Comparison of ENCODE assay signal across 19 cellular contexts in the genomic region with DNA sequence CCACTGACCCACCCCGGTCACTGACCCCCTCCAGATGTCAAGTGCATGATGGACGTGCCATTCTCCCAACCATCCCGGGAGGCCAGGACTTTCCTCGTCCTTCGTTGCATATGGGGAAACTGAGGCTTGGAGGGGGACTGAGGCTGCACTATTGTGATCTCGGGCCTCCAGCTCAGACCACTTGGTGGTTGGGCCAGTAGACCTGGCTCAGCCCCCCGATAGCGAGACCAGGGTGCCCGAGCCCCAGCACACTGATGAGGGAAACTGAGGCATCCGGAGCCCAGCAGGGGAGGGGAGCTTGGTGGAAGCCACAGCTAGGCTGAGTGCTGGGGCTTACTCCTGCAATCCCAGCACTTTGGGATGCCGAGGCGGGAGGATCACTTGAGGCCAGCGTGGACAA. TPM values are rescaled to one million over a fixed set of nuclear protein-coding genes. Genes with fewer than 3 reads are reported as not detected.
DNase-seq lines count a peak whose midpoint lies in the region; ATAC-seq, FAIRE-seq and TF ChIP-seq lines count a peak whose summit lies in the region.
"Had no signal": no experiment of that assay in that cellular context is flagged by ENCODE, and none has a peak within 500 bp of the region (broad histone marks: within the 10 kb centered on the region; RNA-seq: fewer than 3 reads in every experiment).

No MANE protein-coding gene starts in this region.

- H3K27ac ChIP-seq in BLaER1 (no peak overlapping the region), K562 (ENCODE audit: extremely low read depth, low read depth, low read length) (no peak overlapping the region), neuronal stem cell (replicated peaks; ENCODE audit: low read length) (no peak overlapping the region), sigmoid colon (no peak overlapping the region)

- H3K36me3 ChIP-seq in BLaER1 (peaks cover 4% of the 10 kb centered on the region; the same call in 1 of the 2 replicates), K562 (ENCODE audit: control insufficient read depth, insufficient read depth, low read length) (no peaks in the 10 kb centered on the region), neuronal stem cell (replicated peaks in 1 of 2; ENCODE audit: control insufficient read depth in 2 of 2, insufficient read depth in 2 of 2, low read length in 2 of 2) (peaks cover 5 to 12% of the 10 kb centered on the region in 2 donors), sigmoid colon (no peaks in the 10 kb centered on the region)

- no peak overlapping the region for H2BK12ac ChIP-seq in neuronal stem cell (ENCODE audit: low read length)

- H3K27me3 ChIP-seq in BLaER1 (peaks cover 35% of the 10 kb centered on the region), K562 (ENCODE audit: control insufficient read depth in 2 of 2, insufficient read depth in 2 of 2, low read length in 2 of 2) (peaks cover 20 to 55% of the 10 kb centered on the region in 2 experiments; a peak in 3 of 5 replicates), neuronal stem cell (ENCODE audit: control insufficient read depth in 3 of 3, insufficient read depth in 3 of 3, low read depth in 1 of 3, low read length in 3 of 3) (peaks cover 0 to 8% (median 0%) of the 10 kb centered on the region in 3 experiments), sigmoid colon (peaks cover 9 to 54% (median 49%) of the 10 kb centered on the region in 3 donors)

- ATAC-seq in K562, result no peak

- no peak for TF ChIP-seq RAD21 in K562 (CRISPR knock-in tag; conservative IDR thresholded peaks at IDR 0.05 in 1 of 2, IDR thresholded peaks at IDR 0.05 in 1 of 2)

- TF ChIP-seq CTCF in K562 (IDR thresholded peaks at IDR 0.05 in 2 of 3, conservative IDR thresholded peaks at IDR 0.05 in 1 of 3; ENCODE audit: insufficient read depth in 2 of 3, low read depth in 1 of 3, low read length in 3 of 3) (no peak), sigmoid colon (IDR thresholded peaks at IDR 0.05) (no peak)

- in situ Hi-C loops in K562 (cut with MboI), result no loop called here

- H2BK120ac ChIP-seq in neuronal stem cell (ENCODE audit: low read depth, low read length), result no peak overlapping the region

- DNase-seq in K562 (ENCODE audit: extremely low read depth in 1 of 4, low spot score in 3 of 4) (no peak), neuronal stem cell (ENCODE audit: low spot score) (no peak), sigmoid colon (no peak), NK-92 (lab: John Stamatoyannopoulos, UW; ENCODE audit: unreplicated experiment) (no peak)
- DNase-seq: AML-193, C1 segment of cervical spinal cord, GDM1, Kasumi-1, KG1 had no signal

- intact Hi-C loops in K562 (cut with micrococcal nuclease), result no loop called here
- intact Hi-C loops in sigmoid colon (cut with DNase I), result no loop called here

- no peak overlapping the region for H2AK5ac ChIP-seq in neuronal stem cell (ENCODE audit: low read depth, low read length)

- H3K4me1 ChIP-seq in BLaER1 (peaks cover 56% of the 10 kb centered on the region), K562 (replicated peaks in 1 of 2; ENCODE audit: control insufficient read depth in 2 of 2, insufficient read depth in 2 of 2, low read length in 2 of 2) (peaks cover 0 to 75% of the 10 kb centered on the region in 2 experiments; a peak in 3 of 5 replicates), neuronal stem cell (ENCODE audit: control insufficient read depth in 2 of 2, insufficient read depth in 1 of 2, low read depth in 1 of 2, low read length in 2 of 2) (no peaks in the 10 kb centered on the region), sigmoid colon (peaks cover 0 to 11% (median 8%) of the 10 kb centered on the region in 4 donors)

- TF ChIP-seq EP300 in K562 (IDR thresholded peaks at IDR 0.05; ENCODE audit: low read length) (no peak), sigmoid colon (IDR thresholded peaks at IDR 0.05) (no peak)

- H3K4me2 ChIP-seq in BLaER1 (peak overlapping the region; percentile 69), K562 (ENCODE audit: insufficient read depth, low read length) (no peak overlapping the region), neuronal stem cell (ENCODE audit: insufficient read depth, low read length, poor library complexity, severe bottlenecking) (no peak overlapping the region)

- H2BK15ac ChIP-seq in neuronal stem cell (ENCODE audit: low read length), result no peak overlapping the region

- H3K9me3 ChIP-seq in BLaER1 (no peaks in the 10 kb centered on the region), K562 (replicated peaks; ENCODE audit: control insufficient read depth, insufficient read depth, low read depth, low read length) (no peaks in the 10 kb centered on the region), neuronal stem cell (replicated peaks in 1 of 2; ENCODE audit: control insufficient read depth in 2 of 2, insufficient read depth in 1 of 2, low read depth in 1 of 2, low read length in 2 of 2) (no peaks in the 10 kb centered on the region), sigmoid colon (no peaks in the 10 kb centered on the region)
- H3K9me3 ChIP-seq: Caco-2 had no signal

- CTCF ChIA-PET in K562 (lab: Yijun Ruan, JAX; ENCODE audit: low intra/inter-chr PET ratio), result no interaction called here

- H4K8ac ChIP-seq in neuronal stem cell (ENCODE audit: low read depth, low read length), result no peak overlapping the region

- no peak overlapping the region for H3K9ac ChIP-seq in BLaER1
- H3K9ac ChIP-seq in K562 (ENCODE audit: insufficient read depth in 1 of 2, low read depth in 2 of 2, low read length in 2 of 2), result no peak overlapping the region; a peak in 1 of 4 replicates
- no peak overlapping the region for H3K9ac ChIP-seq in neuronal stem cell (ENCODE audit: low read depth, low read length, poor library complexity)

- H3K79me2 ChIP-seq in K562 (ENCODE audit: control insufficient read depth, insufficient read depth, low read length), result no peaks in the 10 kb centered on the region

- POLR2A ChIA-PET in K562 (lab: Yijun Ruan, JAX), result interaction anchor here (0.6 kb wide), 1 partner anchor 22 kb away, joined by 3 read pairs; no protein-coding TSS in a partner anchor

- WGBS in K562 (ENCODE audit: insufficient coverage, low coverage, missing lambda C conversion rate), result 17% methylated on average over 11 of the region's 13 CpGs
- no CpG with 5 or more reads among the region's 13 CpGs for WGBS in neuronal stem cell (ENCODE audit: extremely low coverage in 2 of 2, insufficient read length in 2 of 2, insufficient replicate concordance in 1 of 2), 2 donors
- 88% methylated on average over 12 to 13 of the region's 13 CpGs for WGBS in sigmoid colon, 2 donors

- TF ChIP-seq POLR2A in K562 (conservative IDR thresholded peaks at IDR 0.05) (no peak), sigmoid colon (IDR thresholded peaks at IDR 0.05) (no peak)

- H2AFZ ChIP-seq in K562 (ENCODE audit: low read depth, low read length) (no peak overlapping the region), neuronal stem cell (ENCODE audit: low read length) (no peak overlapping the region)

- no TSS peak for BruUV-seq in K562 (replicated peaks; lab: Mats Ljungman, UMichigan)

- H4K91ac ChIP-seq in neuronal stem cell (ENCODE audit: low read depth, low read length, poor library complexity), result no peak overlapping the region

- H3K79me1 ChIP-seq in neuronal stem cell (ENCODE audit: low read depth, low read length), result peaks cover 6% of the 10 kb centered on the region

- peak overlapping the region; percentile 65 for H3K23ac ChIP-seq in neuronal stem cell (ENCODE audit: low read depth, low read length, poor library complexity)

- H2BK5ac ChIP-seq in neuronal stem cell (ENCODE audit: low read length), result no peak overlapping the region

- FAIRE-seq in K562 (lab: Jason Lieb, UNC), result no peak
- FAIRE-seq: A204.1, D721Med, GM12892, GM18507, HTR-8/SVneo had no signal

- H3K18ac ChIP-seq in neuronal stem cell (ENCODE audit: low read length), result peak overlapping the region; percentile 90

- H3K4ac ChIP-seq in neuronal stem cell (ENCODE audit: low read length), result no peak overlapping the region

- H3K9me1 ChIP-seq in K562 (ENCODE audit: control insufficient read depth, insufficient read depth, low read length), result peaks cover 3% of the 10 kb centered on the region

- no peak overlapping the region; the same call in 1 of the 2 replicates for H3K4me3 ChIP-seq in BLaER1
- no peak overlapping the region for H3K4me3 ChIP-seq in K562
- no peak overlapping the region for H3K4me3 ChIP-seq in neuronal stem cell (ENCODE audit: low read length in 2 of 2)
- no peak overlapping the region for H3K4me3 ChIP-seq in sigmoid colon

- H4K20me1 ChIP-seq in BLaER1, result peaks cover 49% of the 10 kb centered on the region
- peaks cover 4% of the 10 kb centered on the region; the same call in 1 of the 2 replicates for H4K20me1 ChIP-seq in K562 (replicated peaks; ENCODE audit: control insufficient read depth, insufficient read depth, low read length)

- no peak overlapping the region for H3K14ac ChIP-seq in neuronal stem cell (ENCODE audit: low read length)

RNA-seq across cellular contexts. Expression of a gene that starts 10.4 kb away (rescaled TPM):
- total RNA-seq in K562 (2011; cell fraction: chromatin; rRNA removed; ENCODE audit: low replicate concordance), result not detected in 2 replicates
- total RNA-seq in K562 (2011; cell fraction: nucleolus; rRNA removed), result not detected in 2 replicates
- not detected in 2 replicates for total RNA-seq in K562 (2011; cell fraction: nucleoplasm; rRNA removed)
- 0.16 TPM in 1 of 2 replicates, not detected in the other for total RNA-seq in K562 (2014; rRNA removed)
- not detected in 2 replicates for total RNA-seq in K562 (2014; rRNA removed; fragmentation: Illumina TruSeq; extraction: Trizol)
- total RNA-seq in K562 (2015; rRNA removed; fragmentation: Illumina TruSeq; extraction: Trizol), result not detected in 2 replicates
- 0.38 and 0.44 TPM in 2 replicates for total RNA-seq in K562 (2021)
- polyA plus RNA-seq in K562 (2011; rRNA removed), result 0.11 and 0.27 TPM in 2 replicates
- polyA plus RNA-seq in K562 (2011; cell fraction: cytosol; rRNA removed), result 0.34 and 0.88 TPM in 2 replicates
- 0.24 and 0.25 TPM in 2 replicates for polyA plus RNA-seq in K562 (2011; cell fraction: nucleus; rRNA removed)
- not detected in 2 replicates for polyA plus RNA-seq in K562 (2012)
- polyA plus RNA-seq in K562 (2014; fragmentation: Illumina TruSeq; extraction: Trizol), result not detected in 2 replicates
- polyA plus RNA-seq in K562 (2014; fragmentation: Nextera tagmentation; extraction: Ambion mirVana), result not detected
- polyA plus RNA-seq in K562 (2014; rRNA removed), result 0.12 and 0.15 TPM in 2 replicates
- not detected in 2 replicates for polyA minus RNA-seq in K562 (2011; rRNA and poly(A)+ RNA removed)
- polyA minus RNA-seq in K562 (2011; cell fraction: cytosol; rRNA and poly(A)+ RNA removed), result not detected in 2 replicates
- polyA minus RNA-seq in K562 (2011; cell fraction: nucleus; rRNA and poly(A)+ RNA removed), result not detected in 2 replicates
- 41.4 TPM for polyA plus RNA-seq in neuronal stem cell (2013, experiment 1 of 2)
- polyA plus RNA-seq in neuronal stem cell (2013, experiment 2 of 2), result 40.6 TPM
- total RNA-seq in sigmoid colon, result not detected
- polyA plus RNA-seq in sigmoid colon, result 10 to 100 TPM; 23.4 to 40.6 (median 25.2) TPM
- total RNA-seq: CD4-positive, CD25-positive, alpha-beta regulatory T cell; CD8-positive, alpha-beta memory T cell had no signal
- polyA plus RNA-seq: CD4-positive, CD25-positive, alpha-beta regulatory T cell; CD8-positive, alpha-beta memory T cell; IgD-negative memory B cell had no signal

RNA-seq across cellular contexts. Expression of a gene that starts 20.7 kb away (rescaled TPM):
- total RNA-seq in K562 (2011; cell fraction: chromatin; rRNA removed; ENCODE audit: low replicate concordance), result 6.3 and 26.6 TPM in 2 replicates
- total RNA-seq in K562 (2011; cell fraction: nucleolus; rRNA removed), result 40.9 and 47.0 TPM in 2 replicates
- total RNA-seq in K562 (2011; cell fraction: nucleoplasm; rRNA removed), result 20.7 and 26.9 TPM in 2 replicates
- total RNA-seq in K562 (2014; rRNA removed) (72.2 and 108 TPM in 2 replicates), K562 (2014; rRNA removed; fragmentation: Illumina TruSeq; extraction: Trizol) (1.3 and 2.8 TPM in 2 replicates), K562 (2015; rRNA removed; fragmentation: Illumina TruSeq; extraction: Trizol) (40.3 and 42.6 TPM in 2 replicates), K562 (2021) (81.9 and 85.0 TPM in 2 replicates), sigmoid colon (10 to 100 TPM; 24.7 to 49.3 (median 29.8) TPM)
- polyA plus RNA-seq in K562 (2011; rRNA removed) (20.3 and 30.4 TPM in 2 replicates), K562 (2014; fragmentation: Illumina TruSeq; extraction: Trizol) (11.7 and 56.4 TPM in 2 replicates), K562 (2014; fragmentation: Nextera tagmentation; extraction: Ambion mirVana) (1 to 10 TPM in 1 of 2 experiments, under 1 TPM in 1; 0.66 to 2.7 TPM), K562 (2014; rRNA removed) (89.6 and 119 TPM in 2 replicates), sigmoid colon (10 to 100 TPM; 37.0 to 87.8 (median 60.1) TPM)
- polyA plus RNA-seq in K562 (2011; cell fraction: cytosol; rRNA removed), result 58.0 and 177 TPM in 2 replicates
- polyA plus RNA-seq in K562 (2011; cell fraction: nucleus; rRNA removed), result 28.1 and 53.8 TPM in 2 replicates
- 65.9 and 75.4 TPM in 2 replicates for polyA plus RNA-seq in K562 (2012)
- 4.8 and 6.1 TPM in 2 replicates for polyA minus RNA-seq in K562 (2011; rRNA and poly(A)+ RNA removed)
- 19.6 and 23.7 TPM in 2 replicates for polyA minus RNA-seq in K562 (2011; cell fraction: cytosol; rRNA and poly(A)+ RNA removed)
- polyA minus RNA-seq in K562 (2011; cell fraction: nucleus; rRNA and poly(A)+ RNA removed), result 12.0 and 12.8 TPM in 2 replicates
- 23.8 TPM for polyA plus RNA-seq in neuronal stem cell (2013, experiment 1 of 2)
- 24.1 TPM for polyA plus RNA-seq in neuronal stem cell (2013, experiment 2 of 2)

RNA-seq across cellular contexts. Expression of a gene that starts 26.9 kb away (rescaled TPM):
- total RNA-seq in K562 (2011; cell fraction: chromatin; rRNA removed; ENCODE audit: low replicate concordance), result 283 and 504 TPM in 2 replicates
- total RNA-seq in K562 (2011; cell fraction: nucleolus; rRNA removed), result 457 and 483 TPM in 2 replicates
- total RNA-seq in K562 (2011; cell fraction: nucleoplasm; rRNA removed), result 431 and 450 TPM in 2 replicates
- total RNA-seq in K562 (2014; rRNA removed), result 168 and 249 TPM in 2 replicates
- 189 and 200 TPM in 2 replicates for total RNA-seq in K562 (2014; rRNA removed; fragmentation: Illumina TruSeq; extraction: Trizol)
- 176 and 206 TPM in 2 replicates for total RNA-seq in K562 (2015; rRNA removed; fragmentation: Illumina TruSeq; extraction: Trizol)
- 181 and 222 TPM in 2 replicates for total RNA-seq in K562 (2021)
- 124 and 166 TPM in 2 replicates for polyA plus RNA-seq in K562 (2011; rRNA removed)
- polyA plus RNA-seq in K562 (2011; cell fraction: cytosol; rRNA removed), result 92.3 and 201 TPM in 2 replicates
- 882 and 1,025 TPM in 2 replicates for polyA plus RNA-seq in K562 (2011; cell fraction: nucleus; rRNA removed)
- polyA plus RNA-seq in K562 (2012), result 288 and 291 TPM in 2 replicates
- polyA plus RNA-seq in K562 (2014; fragmentation: Illumina TruSeq; extraction: Trizol), result 222 and 345 TPM in 2 replicates
- 10 to 100 TPM; 20.5 to 21.4 TPM for polyA plus RNA-seq in K562 (2014; fragmentation: Nextera tagmentation; extraction: Ambion mirVana)
- polyA plus RNA-seq in K562 (2014; rRNA removed), result 306 and 327 TPM in 2 replicates
- polyA minus RNA-seq in K562 (2011; rRNA and poly(A)+ RNA removed), result 46.9 and 50.4 TPM in 2 replicates
- polyA minus RNA-seq in K562 (2011; cell fraction: cytosol; rRNA and poly(A)+ RNA removed), result 50.4 and 50.8 TPM in 2 replicates
- polyA minus RNA-seq in K562 (2011; cell fraction: nucleus; rRNA and poly(A)+ RNA removed), result 117 and 135 TPM in 2 replicates
- 218 TPM for polyA plus RNA-seq in neuronal stem cell (2013, experiment 1 of 2)
- polyA plus RNA-seq in neuronal stem cell (2013, experiment 2 of 2), result 217 TPM
- 1,000 to 10,000 TPM in 1 of 4 donors, 100 to 1,000 TPM in 3; 602 to 1,004 (median 791) TPM for total RNA-seq in sigmoid colon
- 100 to 1,000 TPM; 129 to 455 (median 265) TPM for polyA plus RNA-seq in sigmoid colon

RNA-seq across cellular contexts. Expression of a gene that starts 47.7 kb away (rescaled TPM):
- total RNA-seq in K562 (2011; cell fraction: chromatin; rRNA removed; ENCODE audit: low replicate concordance), result 30.7 and 106 TPM in 2 replicates
- total RNA-seq in K562 (2011; cell fraction: nucleolus; rRNA removed), result 81.7 and 90.7 TPM in 2 replicates
- total RNA-seq in K562 (2011; cell fraction: nucleoplasm; rRNA removed), result 55.1 and 88.1 TPM in 2 replicates
- 13.5 and 20.8 TPM in 2 replicates for total RNA-seq in K562 (2014; rRNA removed)
- total RNA-seq in K562 (2014; rRNA removed; fragmentation: Illumina TruSeq; extraction: Trizol), result 3.9 and 4.8 TPM in 2 replicates
- total RNA-seq in K562 (2015; rRNA removed; fragmentation: Illumina TruSeq; extraction: Trizol), result 10.1 and 11.0 TPM in 2 replicates
- 120 and 121 TPM in 2 replicates for total RNA-seq in K562 (2021)
- 7.0 and 10.2 TPM in 2 replicates for polyA plus RNA-seq in K562 (2011; rRNA removed)
- polyA plus RNA-seq in K562 (2011; cell fraction: cytosol; rRNA removed), result 14.0 and 26.8 TPM in 2 replicates
- 44.8 and 87.0 TPM in 2 replicates for polyA plus RNA-seq in K562 (2011; cell fraction: nucleus; rRNA removed)
- 29.5 and 39.8 TPM in 2 replicates for polyA plus RNA-seq in K562 (2012)
- polyA plus RNA-seq in K562 (2014; fragmentation: Illumina TruSeq; extraction: Trizol), result 20.5 and 38.3 TPM in 2 replicates
- 1 to 10 TPM in 1 of 2 experiments, under 1 TPM in 1; 0.17 to 1.5 TPM for polyA plus RNA-seq in K562 (2014; fragmentation: Nextera tagmentation; extraction: Ambion mirVana)
- polyA plus RNA-seq in K562 (2014; rRNA removed), result 41.3 and 44.6 TPM in 2 replicates
- 2.7 and 3.0 TPM in 2 replicates for polyA minus RNA-seq in K562 (2011; rRNA and poly(A)+ RNA removed)
- polyA minus RNA-seq in K562 (2011; cell fraction: cytosol; rRNA and poly(A)+ RNA removed), result 29.9 and 43.2 TPM in 2 replicates
- 28.0 and 34.2 TPM in 2 replicates for polyA minus RNA-seq in K562 (2011; cell fraction: nucleus; rRNA and poly(A)+ RNA removed)
- polyA plus RNA-seq in neuronal stem cell (2013, experiment 1 of 2), result 98.3 TPM
- 99.9 TPM for polyA plus RNA-seq in neuronal stem cell (2013, experiment 2 of 2)
- 10 to 100 TPM; 14.6 to 70.3 (median 15.4) TPM for total RNA-seq in sigmoid colon
- polyA plus RNA-seq in sigmoid colon, result 10 to 100 TPM; 42.1 to 87.0 (median 57.7) TPM

RNA-seq across cellular contexts. Expression of a gene that starts 54.5 kb away (rescaled TPM):
- total RNA-seq in K562 (2011; cell fraction: chromatin; rRNA removed; ENCODE audit: low replicate concordance), result 42.1 and 110 TPM in 2 replicates
- 116 and 129 TPM in 2 replicates for total RNA-seq in K562 (2011; cell fraction: nucleolus; rRNA removed)
- 74.0 and 85.6 TPM in 2 replicates for total RNA-seq in K562 (2011; cell fraction: nucleoplasm; rRNA removed)
- total RNA-seq in K562 (2014; rRNA removed), result 135 and 145 TPM in 2 replicates
- 3.9 and 4.6 TPM in 2 replicates for total RNA-seq in K562 (2014; rRNA removed; fragmentation: Illumina TruSeq; extraction: Trizol)
- total RNA-seq in K562 (2015; rRNA removed; fragmentation: Illumina TruSeq; extraction: Trizol), result 65.2 and 73.0 TPM in 2 replicates
- total RNA-seq in K562 (2021), result 409 and 434 TPM in 2 replicates
- 36.8 and 58.7 TPM in 2 replicates for polyA plus RNA-seq in K562 (2011; rRNA removed)
- polyA plus RNA-seq in K562 (2011; cell fraction: cytosol; rRNA removed), result 119 and 471 TPM in 2 replicates
- 90.5 and 137 TPM in 2 replicates for polyA plus RNA-seq in K562 (2011; cell fraction: nucleus; rRNA removed)
- 278 and 318 TPM in 2 replicates for polyA plus RNA-seq in K562 (2012)
- polyA plus RNA-seq in K562 (2014; fragmentation: Illumina TruSeq; extraction: Trizol), result 18.7 and 106 TPM in 2 replicates
- 10 to 100 TPM in 1 of 2 experiments, 1 to 10 TPM in 1; 9.7 to 23.3 TPM for polyA plus RNA-seq in K562 (2014; fragmentation: Nextera tagmentation; extraction: Ambion mirVana)
- 233 and 236 TPM in 2 replicates for polyA plus RNA-seq in K562 (2014; rRNA removed)
- 16.5 and 29.9 TPM in 2 replicates for polyA minus RNA-seq in K562 (2011; rRNA and poly(A)+ RNA removed)
- polyA minus RNA-seq in K562 (2011; cell fraction: cytosol; rRNA and poly(A)+ RNA removed), result 115 and 175 TPM in 2 replicates
- 28.8 and 35.8 TPM in 2 replicates for polyA minus RNA-seq in K562 (2011; cell fraction: nucleus; rRNA and poly(A)+ RNA removed)
- polyA plus RNA-seq in neuronal stem cell (2013, experiment 1 of 2), result 106 TPM
- 101 TPM for polyA plus RNA-seq in neuronal stem cell (2013, experiment 2 of 2)
- 100 to 1,000 TPM in 3 of 4 donors, 10 to 100 TPM in 1; 74.7 to 112 (median 104) TPM for total RNA-seq in sigmoid colon
- polyA plus RNA-seq in sigmoid colon, result 100 to 1,000 TPM; 294 to 390 (median 352) TPM
